In the genomic region with DNA sequence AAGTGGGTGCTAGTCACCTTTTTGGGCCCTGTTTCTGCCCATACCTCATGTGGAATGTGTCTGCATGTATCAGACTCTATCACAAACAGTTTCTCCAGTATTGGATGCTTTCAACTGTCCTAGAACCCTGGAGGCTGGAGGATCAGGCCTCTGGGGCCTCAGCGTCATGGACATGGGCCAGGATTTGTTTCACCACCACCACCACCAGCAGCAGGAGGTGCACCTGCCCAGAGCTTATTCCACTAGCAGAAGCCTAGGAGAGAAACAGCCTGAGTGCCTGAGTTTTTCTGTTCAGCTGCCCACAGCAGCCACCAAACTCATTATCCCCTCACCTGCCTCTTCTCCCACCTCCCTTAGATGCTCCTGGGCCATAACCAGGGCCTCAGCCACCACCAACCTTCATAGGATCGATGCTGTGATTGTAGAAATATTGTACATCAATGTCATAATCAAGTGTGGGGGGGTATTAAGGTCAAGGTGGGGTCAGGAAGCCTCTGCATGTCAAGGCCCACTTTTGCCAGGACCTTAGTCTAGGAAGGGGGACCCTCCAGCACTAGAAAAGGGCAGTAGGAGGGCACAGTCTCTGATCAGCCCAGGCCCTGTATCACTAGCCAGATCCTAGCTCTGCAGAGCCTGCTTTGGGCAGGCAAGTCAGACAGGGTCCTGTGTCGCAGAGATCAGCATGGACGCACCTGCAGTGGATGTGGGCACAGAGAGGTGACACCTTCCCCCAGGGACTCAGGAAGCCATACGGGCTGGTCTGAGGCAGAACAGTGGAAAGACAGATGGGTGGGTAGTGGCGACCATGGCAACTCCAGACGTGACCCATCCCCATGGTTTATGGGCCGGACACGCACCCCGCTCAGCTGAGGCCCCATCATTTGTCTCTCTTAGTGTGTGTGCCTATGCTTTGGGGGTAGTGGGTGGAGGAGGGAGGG, we compare ENCODE assay signal across 1 cellular context.
TF ChIP-seq lines count a peak whose summit lies in the region.

No MANE protein-coding gene starts in this region.

TF ChIP-seq in IMR-90, 13 proteins besides CTCF, POLR2A, EP300 and RAD21 (continued from another document):
- TF ChIP-seq MAZ (IDR thresholded peaks at IDR 0.05; ENCODE audit: borderline replicate concordance, low read depth, low read length), result no peak
- TF ChIP-seq, protein P1, sequence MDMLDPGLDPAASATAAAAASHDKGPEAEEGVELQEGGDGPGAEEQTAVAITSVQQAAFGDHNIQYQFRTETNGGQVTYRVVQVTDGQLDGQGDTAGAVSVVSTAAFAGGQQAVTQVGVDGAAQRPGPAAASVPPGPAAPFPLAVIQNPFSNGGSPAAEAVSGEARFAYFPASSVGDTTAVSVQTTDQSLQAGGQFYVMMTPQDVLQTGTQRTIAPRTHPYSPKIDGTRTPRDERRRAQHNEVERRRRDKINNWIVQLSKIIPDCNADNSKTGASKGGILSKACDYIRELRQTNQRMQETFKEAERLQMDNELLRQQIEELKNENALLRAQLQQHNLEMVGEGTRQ (IDR thresholded peaks at IDR 0.05; ENCODE audit: low read depth, low read length), result no peak
- no peak for TF ChIP-seq NFE2L2 (IDR thresholded peaks at IDR 0.05; ENCODE audit: low read depth, low read length)
- no peak for TF ChIP-seq FOS (IDR thresholded peaks at IDR 0.05; ENCODE audit: low read depth, low read length)
TF ChIP-seq in IMR-90: peak in this region for 0.
